28 cellular contexts compared by ENCODE assay signal in genomic region chr5:86709157-86709881, GRCh38.
"Had no signal": no experiment of that assay in that cellular context is flagged by ENCODE, and none has a peak within 500 bp of the region (broad histone marks: within the 10 kb centered on the region; RNA-seq: fewer than 3 reads in every experiment).

No MANE protein-coding gene starts in this region.

- H3K4me3 Mint-ChIP-seq: naive thymus-derived CD8-positive, alpha-beta T cell; natural killer cell treated with Interleukin-12 subunit alpha and Interleukin-12 subunit beta and Interleukin-15 and Interleukin-18, amount 100 ng/mL, for 72 hours; nephron progenitor cell; neural crest cell; stimulated activated effector memory CD8-positive, alpha-beta T cell treated with anti-CD3 and anti-CD28 coated beads, Interleukin-12 subunit alpha, Interleukin-12 subunit beta, amount 100 ng/mL, for 72 hours; stimulated activated naive B cell treated with anti-CD40 and anti-IgM and Interleukin-4, amounts not matched to agents 10 μg/mL and 1 μg/mL and 100 μg/mL, for 72 hours; stimulated activated naive CD8-positive, alpha-beta T cell treated with anti-CD3 and anti-CD28 coated beads, Interleukin-15, Interleukin-2, amounts not matched to agents 100 ng/mL and 50 ng/mL, for 24 hours; type B pancreatic cell had no signal

- H3K27me3 ChIP-seq: neutrophil, pancreas, right lobe of liver, sigmoid colon, stomach, tibial artery, transverse colon, upper lobe of right lung, uterus had no signal

- ATAC-seq: naive thymus-derived CD8-positive, alpha-beta T cell; natural killer cell treated with Interleukin-12 subunit alpha and Interleukin-12 subunit beta and Interleukin-15 and Interleukin-18, amount 100 ng/mL, for 72 hours; pancreas; right cardiac atrium; right lobe of liver; stimulated activated effector memory CD8-positive, alpha-beta T cell treated with anti-CD3 and anti-CD28 coated beads, Interleukin-12 subunit alpha, Interleukin-12 subunit beta, amount 100 ng/mL, for 72 hours; stimulated activated naive B cell treated with anti-CD40 and anti-IgM and Interleukin-4, amounts not matched to agents 10 μg/mL and 1 μg/mL and 100 μg/mL, for 72 hours; upper lobe of right lung had no signal

- H3K4me3 ChIP-seq: pancreas, prostate gland, right lobe of liver, sigmoid colon, stomach, thoracic aorta, tibial artery, transverse colon, upper lobe of right lung, uterus had no signal

- H3K9me3 ChIP-seq: neutrophil, pancreas, prostate gland, right lobe of liver, sigmoid colon, stomach, thoracic aorta, tibial artery, transverse colon, upper lobe of right lung, uterus had no signal

- H3K36me3 Mint-ChIP-seq: naive thymus-derived CD8-positive, alpha-beta T cell; natural killer cell treated with Interleukin-12 subunit alpha and Interleukin-12 subunit beta and Interleukin-15 and Interleukin-18, amount 100 ng/mL, for 72 hours; stimulated activated effector memory CD8-positive, alpha-beta T cell treated with anti-CD3 and anti-CD28 coated beads, Interleukin-12 subunit alpha, Interleukin-12 subunit beta, amount 100 ng/mL, for 72 hours; stimulated activated naive B cell treated with anti-CD40 and anti-IgM and Interleukin-4, amounts not matched to agents 10 μg/mL and 1 μg/mL and 100 μg/mL, for 72 hours; type B pancreatic cell had no signal

- DNase-seq: naive thymus-derived CD8-positive, alpha-beta T cell; nephron progenitor cell; nucleus accumbens; pancreas; retina; right cardiac atrium; right lobe of liver; sigmoid colon; small intestine; stimulated activated CD4-positive, alpha-beta T cell treated with anti-CD3 and anti-CD28 coated beads, Interleukin-15, amount 100 ng/mL, for 24 hours; stimulated activated CD4-positive, alpha-beta T cell treated with anti-CD3 and anti-CD28 coated beads, Interleukin-2, amount 100 ng/mL, for 24 hours; stimulated activated CD4-positive, alpha-beta T cell treated with anti-CD3 and anti-CD28 coated beads, Interleukin-2, amount 100 ng/mL, for 48 hours; stimulated activated CD4-positive, alpha-beta T cell treated with anti-CD3 and anti-CD28 coated beads, Interleukin-4, amount 100 ng/mL, for 24 hours; stimulated activated naive B cell treated with anti-CD40 and anti-IgM and Interleukin-4, amounts not matched to agents 10 μg/mL and 1 μg/mL and 100 μg/mL, for 72 hours; stimulated activated naive CD4-positive, alpha-beta T cell treated with Interleukin-2 at 50 U/mL for 16 hours; stomach; tibial artery; transverse colon; upper lobe of right lung; uterus had no signal

- H3K27me3 Mint-ChIP-seq: type B pancreatic cell had no signal

- H3K36me3 ChIP-seq: neutrophil, pancreas, prostate gland, right lobe of liver, sigmoid colon, stomach, thoracic aorta, tibial artery, transverse colon, upper lobe of right lung, uterus had no signal

- H3K27ac Mint-ChIP-seq: naive thymus-derived CD8-positive, alpha-beta T cell; natural killer cell treated with Interleukin-12 subunit alpha and Interleukin-12 subunit beta and Interleukin-15 and Interleukin-18, amount 100 ng/mL, for 72 hours; nephron progenitor cell; stimulated activated effector memory CD8-positive, alpha-beta T cell treated with anti-CD3 and anti-CD28 coated beads, Interleukin-12 subunit alpha, Interleukin-12 subunit beta, amount 100 ng/mL, for 72 hours; stimulated activated naive B cell treated with anti-CD40 and anti-IgM and Interleukin-4, amounts not matched to agents 10 μg/mL and 1 μg/mL and 100 μg/mL, for 72 hours; stimulated activated naive CD8-positive, alpha-beta T cell treated with anti-CD3 and anti-CD28 coated beads, Interleukin-15, Interleukin-2, amounts not matched to agents 100 ng/mL and 50 ng/mL, for 24 hours; type B pancreatic cell had no signal

- H3K9me3 Mint-ChIP-seq: naive thymus-derived CD8-positive, alpha-beta T cell; nephron progenitor cell; neural crest cell; stimulated activated effector memory CD8-positive, alpha-beta T cell treated with anti-CD3 and anti-CD28 coated beads, Interleukin-12 subunit alpha, Interleukin-12 subunit beta, amount 100 ng/mL, for 72 hours; stimulated activated naive B cell treated with anti-CD40 and anti-IgM and Interleukin-4, amounts not matched to agents 10 μg/mL and 1 μg/mL and 100 μg/mL, for 72 hours; stimulated activated naive CD8-positive, alpha-beta T cell treated with anti-CD3 and anti-CD28 coated beads, Interleukin-15, Interleukin-2, amounts not matched to agents 100 ng/mL and 50 ng/mL, for 24 hours; type B pancreatic cell had no signal

- H3K27ac ChIP-seq: neutrophil, pancreas, prostate gland, right lobe of liver, sigmoid colon, stomach, thoracic aorta, tibial artery, transverse colon, upper lobe of right lung, uterus had no signal

- H3K4me1 Mint-ChIP-seq: naive thymus-derived CD8-positive, alpha-beta T cell; nephron progenitor cell; neural crest cell; stimulated activated effector memory CD8-positive, alpha-beta T cell treated with anti-CD3 and anti-CD28 coated beads, Interleukin-12 subunit alpha, Interleukin-12 subunit beta, amount 100 ng/mL, for 72 hours; stimulated activated naive B cell treated with anti-CD40 and anti-IgM and Interleukin-4, amounts not matched to agents 10 μg/mL and 1 μg/mL and 100 μg/mL, for 72 hours had no signal

- H3K4me1 ChIP-seq: pancreas, prostate gland, right lobe of liver, sigmoid colon, stomach, tibial artery, transverse colon, upper lobe of right lung, uterus had no signal
